15 cellular contexts compared by ENCODE assay signal in genomic region chr16:83574388-83574787, GRCh38.
DNase-seq lines count a peak whose midpoint lies in the region; ATAC-seq and TF ChIP-seq lines count a peak whose summit lies in the region.
"Had no signal": no experiment of that assay in that cellular context is flagged by ENCODE, and none has a peak within 500 bp of the region (broad histone marks: within the 10 kb centered on the region; RNA-seq: fewer than 3 reads in every experiment).

No MANE protein-coding gene starts in this region.

- no CpG with 5 or more reads among the region's 6 CpGs for WGBS in iPS DF 6.9 (ENCODE audit: insufficient coverage, insufficient read length)

- no peak overlapping the region for H3K4me3 ChIP-seq in astrocyte of the spinal cord (ENCODE audit: low read depth, low read length)
- H3K4me3 ChIP-seq in iPS DF 6.9 (ENCODE audit: low read length): no peak overlapping the region
- H3K4me3 ChIP-seq: BLaER1 treated with 17β-estradiol and CSF1 and Interleukin-3, amounts not matched to agents 10 nM and 100 nM; left ventricle myocardium inferior; neural progenitor cell had no signal

- in situ Hi-C loops in astrocyte of the spinal cord (cut with HindIII; ENCODE audit: low sequenced_read_pairs): no loop called here

- no peaks in the 10 kb centered on the region for H3K27me3 ChIP-seq in iPS DF 6.9 (ENCODE audit: control insufficient read depth, insufficient read depth, low read length)
- H3K27me3 ChIP-seq: BLaER1 treated with 17β-estradiol and CSF1 and Interleukin-3, amounts not matched to agents 10 nM and 100 nM; neural progenitor cell had no signal

- peaks cover 4% of the 10 kb centered on the region; the same call in 1 of the 2 replicates for H3K4me1 ChIP-seq in iPS DF 6.9 (ENCODE audit: control insufficient read depth, insufficient read depth, low read length)
- H3K4me1 ChIP-seq: left ventricle myocardium inferior, neural progenitor cell had no signal

- no peak for ATAC-seq in GM21390 (IDR thresholded peaks at IDR 0.05; ENCODE audit: unreplicated experiment)
- no peak for ATAC-seq in HG03025 (IDR thresholded peaks at IDR 0.05; ENCODE audit: low FRiP score, unreplicated experiment)
- ATAC-seq in GM18868 (IDR thresholded peaks at IDR 0.05; ENCODE audit: unreplicated experiment): no peak

- TF ChIP-seq CTCF in AG09319 (IDR thresholded peaks at IDR 0.05; ENCODE audit: low read depth, low read length) (no peak), astrocyte of the spinal cord (IDR thresholded peaks at IDR 0.05; ENCODE audit: low read depth, low read length) (no peak)

- H3K9me3 ChIP-seq in iPS DF 6.9 (ENCODE audit: control insufficient read depth, insufficient read depth, low read length): no peaks in the 10 kb centered on the region

- no peak overlapping the region for H3K27ac ChIP-seq in iPS DF 6.9 (ENCODE audit: low read length)
- H3K27ac ChIP-seq: BLaER1 treated with 17β-estradiol and CSF1 and Interleukin-3, amounts not matched to agents 10 nM and 100 nM; left ventricle myocardium inferior; neural progenitor cell had no signal

- peak; percentile 52 for DNase-seq in AG09319 (ENCODE audit: extremely low read depth, low read depth)
- DNase-seq in HS-5 (ENCODE audit: low read depth): peak; percentile 59
- peak; percentile 60 for DNase-seq in astrocyte of the spinal cord (ENCODE audit: low read depth, low spot score)
- DNase-seq in iPS DF 6.9 (ENCODE audit: low read depth, low spot score): peak; percentile 20
- no peak for DNase-seq in DMS114 treated with DMSO at 0.1 percent for 48 hours (lab: John Stamatoyannopoulos, UW; ENCODE audit: unreplicated experiment)
- DNase-seq: cerebellar nuclear complex, foreskin melanocyte, left ventricle myocardium inferior, NCI-H187, T-helper 1 cell had no signal

- no peaks in the 10 kb centered on the region for H3K36me3 ChIP-seq in iPS DF 6.9 (ENCODE audit: control insufficient read depth, insufficient read depth, low read length)
- H3K36me3 ChIP-seq: BLaER1 treated with 17β-estradiol and CSF1 and Interleukin-3, amounts not matched to agents 10 nM and 100 nM; left ventricle myocardium inferior; neural progenitor cell had no signal
